ENCODE assay signal across 21 cellular contexts in genomic region chr2:197894751-197895274, GRCh38.
"Had no signal": no experiment of that assay in that cellular context is flagged by ENCODE, and none has a peak within 500 bp of the region (broad histone marks: within the 10 kb centered on the region; RNA-seq: fewer than 3 reads in every experiment).

No MANE protein-coding gene starts in this region.

- H3K4me3 ChIP-seq: hepatocyte, ovary, sigmoid colon, spleen, testis, upper lobe of right lung had no signal

- DNase-seq: activated CD4-positive, alpha-beta T cell treated with anti-CD3 and anti-CD28 coated beads for 48 hours; activated CD8-positive, alpha-beta T cell treated with anti-CD3 and anti-CD28 coated beads for 36 hours; activated naive CD4-positive, alpha-beta T cell; endodermal cell; erythroblast; islet precursor cell; mammary epithelial cell; ovary; sigmoid colon; spleen; stimulated activated naive CD8-positive, alpha-beta T cell treated with anti-CD3 and anti-CD28 coated beads, Interleukin-15, amount 100 ng/mL, for 72 hours; SW 1271; T-helper 9 cell; testis; upper lobe of right lung had no signal

- H3K79me2 ChIP-seq: hepatocyte had no signal

- H3K4me3 Mint-ChIP-seq: activated CD8-positive, alpha-beta T cell treated with anti-CD3 and anti-CD28 coated beads for 36 hours; activated T-helper 1 cell treated with anti-CD3 and anti-CD28 coated beads, Interleukin-12 subunit alpha, Interleukin-12 subunit beta, Interleukin-2, Interleukin-4 antibody, amounts not matched to agents 30 ng/mL and 10 ng/mL and 1 ng/mL, durations not matched to agents 14 hours and 24 hours and 36 hours; endodermal cell; stimulated activated naive CD8-positive, alpha-beta T cell treated with anti-CD3 and anti-CD28 coated beads, Interleukin-15, amount 100 ng/mL, for 72 hours; WTC11 had no signal

- FAIRE-seq: astrocyte, bronchial epithelial cell had no signal

- H3K27me3 ChIP-seq: ovary, sigmoid colon, spleen, testis, upper lobe of right lung had no signal

- H3K36me3 Mint-ChIP-seq: WTC11 had no signal

- ATAC-seq: activated CD8-positive, alpha-beta T cell treated with anti-CD3 and anti-CD28 coated beads for 36 hours; left lobe of liver; stimulated activated naive CD8-positive, alpha-beta T cell treated with anti-CD3 and anti-CD28 coated beads, Interleukin-15, amount 100 ng/mL, for 72 hours had no signal

- H3K36me3 ChIP-seq: ovary, sigmoid colon, spleen, upper lobe of right lung had no signal

- H3K4me1 ChIP-seq: testis had no signal

- H3K27ac ChIP-seq: hepatocyte, ovary, spleen, testis, upper lobe of right lung had no signal

- H3K27ac Mint-ChIP-seq: activated CD8-positive, alpha-beta T cell treated with anti-CD3 and anti-CD28 coated beads for 36 hours; activated T-helper 1 cell treated with anti-CD3 and anti-CD28 coated beads, Interleukin-12 subunit alpha, Interleukin-12 subunit beta, Interleukin-2, Interleukin-4 antibody, amounts not matched to agents 30 ng/mL and 10 ng/mL and 1 ng/mL, durations not matched to agents 14 hours and 24 hours and 36 hours; endodermal cell; stimulated activated naive CD8-positive, alpha-beta T cell treated with anti-CD3 and anti-CD28 coated beads, Interleukin-15, amount 100 ng/mL, for 72 hours had no signal

- H3K9me3 ChIP-seq: ovary, sigmoid colon, spleen, testis, upper lobe of right lung had no signal

- H3K9me3 Mint-ChIP-seq: activated T-helper 1 cell treated with anti-CD3 and anti-CD28 coated beads, Interleukin-12 subunit alpha, Interleukin-12 subunit beta, Interleukin-2, Interleukin-4 antibody, amounts not matched to agents 30 ng/mL and 10 ng/mL and 1 ng/mL, durations not matched to agents 14 hours and 24 hours and 36 hours; endodermal cell; stimulated activated naive CD8-positive, alpha-beta T cell treated with anti-CD3 and anti-CD28 coated beads, Interleukin-15, amount 100 ng/mL, for 72 hours; WTC11 had no signal

- H3K4me2 ChIP-seq: hepatocyte had no signal

- H2AFZ ChIP-seq: hepatocyte had no signal
